In the genomic region with DNA sequence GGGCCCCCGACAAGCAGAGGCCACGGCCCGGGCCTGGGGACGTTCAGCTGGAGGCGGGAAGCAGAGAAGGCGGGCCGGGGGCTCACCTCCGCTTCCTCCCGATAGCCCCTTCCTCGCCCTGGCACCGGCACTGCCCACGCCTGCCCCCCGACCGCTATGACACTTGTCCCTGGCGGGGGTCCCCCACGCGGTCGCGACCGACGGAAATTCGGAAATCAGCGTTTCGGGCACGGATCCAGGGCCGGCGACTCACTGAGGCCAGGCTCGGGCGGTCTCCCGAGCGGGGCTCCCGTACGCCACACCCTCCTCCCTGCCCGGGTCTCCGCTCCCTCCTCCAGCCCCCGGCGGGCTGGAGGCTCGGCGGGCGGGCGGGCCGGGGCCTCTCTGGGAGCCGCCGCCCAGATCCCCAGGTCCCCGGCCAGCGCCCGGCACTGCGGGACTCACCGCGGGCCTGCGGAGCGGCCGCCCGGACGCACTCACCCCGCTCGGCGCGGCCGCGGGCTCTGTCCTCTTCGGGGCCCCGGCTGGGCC, we compare ENCODE assay signal across 8 cellular contexts. TPM values are rescaled to one million over a fixed set of nuclear protein-coding genes. Genes with fewer than 3 reads are reported as not detected.
A peak's percentile ranks its signal among the peaks of the same experiment; 100 is the strongest.
DNase-seq lines count a peak whose midpoint lies in the region; ATAC-seq and TF ChIP-seq lines count a peak whose summit lies in the region.

No MANE protein-coding gene starts in this region.

- H3K4me2 ChIP-seq in DOHH2 (ENCODE audit: low read length) = peak overlapping the region; percentile 60

- H3K9me3 ChIP-seq in DOHH2 (ENCODE audit: control insufficient read depth, insufficient read depth, low read length) = no peaks in the 10 kb centered on the region

- peaks cover 7% of the 10 kb centered on the region; the same call in 1 of the 2 replicates for H3K4me1 ChIP-seq in DOHH2 (ENCODE audit: control insufficient read depth, low read length)

- no peak for ATAC-seq in memory B cell (ENCODE audit: low read depth)
- no peak for ATAC-seq in GM19395 (IDR thresholded peaks at IDR 0.05; ENCODE audit: unreplicated experiment)

- TF ChIP-seq CTCF in DOHH2 (IDR thresholded peaks at IDR 0.05; ENCODE audit: low read depth, low read length, poor library complexity, severe bottlenecking) (no peak), HFFc6 (IDR thresholded peaks at IDR 0.05) (no peak), coronary artery (IDR thresholded peaks at IDR 0.05) (no peak)

- H3F3A ChIP-seq in DOHH2 (ENCODE audit: control insufficient read depth, insufficient read depth) = peaks cover 19% of the 10 kb centered on the region

- H3K36me3 Mint-ChIP-seq in HFFc6 (ENCODE audit: low read depth) (0 out of 2 replicates have a peak, but pooled peaks cover 3% of the 10 kb centered on the region), memory B cell (peaks cover 6% of the 10 kb centered on the region)
- H3K36me3 Mint-ChIP-seq in T-helper 1 cell treated with Interleukin-12 subunit alpha and Interleukin-12 subunit beta and Interleukin-4 antibody, amounts not matched to agents 30 μg/mL and 1 μg/mL, for 36 hours (ENCODE audit: low read depth) = peaks cover 21% of the 10 kb centered on the region

- no peaks in the 10 kb centered on the region for H3K79me2 ChIP-seq in DOHH2 (ENCODE audit: control insufficient read depth, low read length)

- H3K4me1 Mint-ChIP-seq in HFFc6 (ENCODE audit: low read depth) = peaks cover 9% of the 10 kb centered on the region; the same call in 1 of the 2 replicates
- H3K4me1 Mint-ChIP-seq in T-helper 1 cell treated with Interleukin-12 subunit alpha and Interleukin-12 subunit beta and Interleukin-4 antibody, amounts not matched to agents 30 μg/mL and 1 μg/mL, for 36 hours (ENCODE audit: low read depth) = peaks cover 22% of the 10 kb centered on the region
- H3K4me1 Mint-ChIP-seq in memory B cell = peaks cover 25% of the 10 kb centered on the region

- no peak for DNase-seq in HFFc6
- DNase-seq in coronary artery (ENCODE audit: low spot score) = no peak
- DNase-seq in memory B cell (ENCODE audit: low spot score in 2 of 2) = no peak
- no peak for DNase-seq in NOMO-1 (lab: John Stamatoyannopoulos, UW; ENCODE audit: unreplicated experiment in 2 of 2)

- peaks cover 37% of the 10 kb centered on the region for H3K27me3 ChIP-seq in DOHH2 (ENCODE audit: control insufficient read depth, low read length)

- H3K36me3 ChIP-seq in DOHH2 (ENCODE audit: control insufficient read depth, low read length) = peaks cover 10% of the 10 kb centered on the region

- H3K4me3 ChIP-seq in DOHH2 (ENCODE audit: low read length) = peak overlapping the region; percentile 38
- peak overlapping the region; percentile 88 for H3K4me3 ChIP-seq in coronary artery

- peaks cover 9% of the 10 kb centered on the region; the same call in 1 of the 2 replicates for H4K20me1 ChIP-seq in DOHH2 (ENCODE audit: control insufficient read depth, insufficient read depth, low read depth, low read length)

- H3K9me2 ChIP-seq in DOHH2 (replicated peaks; ENCODE audit: control insufficient read depth, low read length) = no peaks in the 10 kb centered on the region

- peaks cover 25% of the 10 kb centered on the region for H3K27me3 Mint-ChIP-seq in HFFc6 (ENCODE audit: insufficient read depth)
- H3K27me3 Mint-ChIP-seq in T-helper 1 cell treated with Interleukin-12 subunit alpha and Interleukin-12 subunit beta and Interleukin-4 antibody, amounts not matched to agents 30 μg/mL and 1 μg/mL, for 36 hours (ENCODE audit: low read depth) = peaks cover 17% of the 10 kb centered on the region
- no peaks in the 10 kb centered on the region for H3K27me3 Mint-ChIP-seq in memory B cell

- H3K4me3 Mint-ChIP-seq in HFFc6 (peak overlapping the region; percentile 65; the same call in 1 of the 2 replicates), memory B cell (peak overlapping the region; percentile 70)
- peak overlapping the region; percentile 84 for H3K4me3 Mint-ChIP-seq in T-helper 1 cell treated with Interleukin-12 subunit alpha and Interleukin-12 subunit beta and Interleukin-4 antibody, amounts not matched to agents 30 μg/mL and 1 μg/mL, for 36 hours

- H3K27ac Mint-ChIP-seq in HFFc6 (no peak overlapping the region), memory B cell (peak overlapping the region; percentile 43)
- H3K27ac Mint-ChIP-seq in T-helper 1 cell treated with Interleukin-12 subunit alpha and Interleukin-12 subunit beta and Interleukin-4 antibody, amounts not matched to agents 30 μg/mL and 1 μg/mL, for 36 hours = peak overlapping the region; percentile 50

- no peak overlapping the region for H3K27ac ChIP-seq in DOHH2 (ENCODE audit: low read depth, low read length)
- peak overlapping the region; percentile 85 to 86 for H3K27ac ChIP-seq in coronary artery
- H3K27ac ChIP-seq in temporal lobe (ENCODE audit: low read depth, low read length) = peak overlapping the region; percentile 61

- H3K9me3 Mint-ChIP-seq in HFFc6 = no peaks in the 10 kb centered on the region
- no peaks in the 10 kb centered on the region for H3K9me3 Mint-ChIP-seq in T-helper 1 cell treated with Interleukin-12 subunit alpha and Interleukin-12 subunit beta and Interleukin-4 antibody, amounts not matched to agents 30 μg/mL and 1 μg/mL, for 36 hours
- H3K9me3 Mint-ChIP-seq in memory B cell = no peaks in the 10 kb centered on the region

RNA-seq across cellular contexts. Expression of a gene that starts 0.6 kb away (rescaled TPM):
- 1 to 10 TPM; 1.5 to 5.1 (median 4.1) TPM for total RNA-seq in HFFc6 (2021; fragmentation: NEBNext Ultra II Directional; extraction: Animal tissue kit (Norgen Biotek cat#: 25700))
- total RNA-seq in temporal lobe = 8.4 TPM
